8 cellular contexts compared by ENCODE assay signal in the genomic region with DNA sequence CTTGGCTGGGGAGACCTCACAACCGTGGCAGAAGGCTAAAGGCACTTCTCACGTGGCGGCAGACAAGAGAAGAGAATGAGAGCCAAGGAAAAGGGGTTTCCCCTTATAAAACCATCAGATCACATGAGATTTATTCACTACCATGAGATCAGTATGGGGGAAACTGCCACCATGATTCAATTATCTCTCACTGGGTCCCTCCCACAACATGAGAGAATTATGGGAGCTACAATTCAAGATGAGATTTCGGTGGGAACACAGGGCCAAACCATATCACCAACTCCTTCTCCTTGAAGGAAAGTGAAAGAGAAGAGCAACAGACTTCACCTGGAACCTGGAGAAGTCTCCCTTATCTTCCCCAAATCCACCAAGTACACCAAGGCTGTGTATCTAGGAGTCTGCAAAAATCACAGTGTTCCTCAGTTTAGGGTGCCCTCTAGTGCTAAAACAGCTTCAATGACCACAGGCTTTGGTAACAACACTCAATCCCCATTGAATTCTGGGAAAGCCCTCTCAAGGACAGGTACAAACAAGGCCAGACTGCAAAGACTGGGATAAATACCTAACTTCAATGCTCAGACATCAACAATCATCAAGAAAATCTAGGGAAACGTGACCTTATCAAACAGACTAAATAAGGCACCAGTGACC.
DNase-seq lines count a peak whose midpoint lies in the region; ATAC-seq and TF ChIP-seq lines count a peak whose summit lies in the region.

No MANE protein-coding gene starts in this region.

- H3K9ac ChIP-seq in neural progenitor cell = no peak overlapping the region

- no peak overlapping the region for H3K27ac ChIP-seq in neural progenitor cell

- H3K9me3 ChIP-seq in neural progenitor cell (ENCODE audit: low read depth) = peaks cover 3% of the 10 kb centered on the region

- H3K36me3 ChIP-seq in neural progenitor cell = no peaks in the 10 kb centered on the region

- no peak overlapping the region for H3K4me2 ChIP-seq in neural progenitor cell

- no peaks in the 10 kb centered on the region for H3K27me3 Mint-ChIP-seq in neural progenitor cell (ENCODE audit: insufficient read depth, low read depth)

- no peak overlapping the region for H3K4me3 Mint-ChIP-seq in neural progenitor cell

- H3K4me1 ChIP-seq in neural progenitor cell = no peaks in the 10 kb centered on the region

- H4K20me1 ChIP-seq in neural progenitor cell (ENCODE audit: low read depth) = no peaks in the 10 kb centered on the region

- H2AFZ ChIP-seq in neural progenitor cell (replicated peaks) = no peak overlapping the region

- H3K9me3 Mint-ChIP-seq in neural progenitor cell = peaks cover 5% of the 10 kb centered on the region

- no peaks in the 10 kb centered on the region for H3K4me1 Mint-ChIP-seq in neural progenitor cell

- H3F3A ChIP-seq in neural progenitor cell (ENCODE audit: low read depth) = no peaks in the 10 kb centered on the region

- no peaks in the 10 kb centered on the region for H3K27me3 ChIP-seq in neural progenitor cell

- no peak overlapping the region for H3K27ac Mint-ChIP-seq in neural progenitor cell

- DNase-seq in NB4 (ENCODE audit: low read depth) (peak; percentile 51), astrocyte of the hippocampus (ENCODE audit: low read depth, low spot score) (peak; percentile 5), neural progenitor cell (ENCODE audit: low spot score) (peak; percentile 45), MV-4-11 (lab: John Stamatoyannopoulos, UW) (no peak), GDM1 (lab: John Stamatoyannopoulos, UW) (no peak)
- no peak for DNase-seq in stimulated activated naive CD8-positive, alpha-beta T cell treated with anti-CD3 and anti-CD28 coated beads, Interleukin-15, Interleukin-2, amounts not matched to agents 100 U/mL and 50 U/mL, for 24 hours

- TF ChIP-seq CTCF in GM12875 (IDR thresholded peaks at IDR 0.05; ENCODE audit: borderline replicate concordance, insufficient read depth, low read depth, low read length) = peak; percentile 58
- TF ChIP-seq CTCF in NB4 (IDR thresholded peaks at IDR 0.05; ENCODE audit: low read depth, low read length) = peak; percentile 66
- peak; percentile 60 for TF ChIP-seq CTCF in neural progenitor cell (IDR thresholded peaks at IDR 0.05)

- no peaks in the 10 kb centered on the region for H3K36me3 Mint-ChIP-seq in neural progenitor cell

- no peaks in the 10 kb centered on the region for H3K79me2 ChIP-seq in neural progenitor cell (ENCODE audit: low read depth)

- TF ChIP-seq POLR2A in NB4 (IDR thresholded peaks at IDR 0.05; ENCODE audit: extremely low read depth, insufficient read length) = no peak

- ATAC-seq in stimulated activated naive CD8-positive, alpha-beta T cell treated with anti-CD3 and anti-CD28 coated beads, Interleukin-15, Interleukin-2, amounts not matched to agents 100 U/mL and 50 U/mL, for 24 hours = no peak
- no peak for ATAC-seq in GM21723 (IDR thresholded peaks at IDR 0.05; ENCODE audit: unreplicated experiment)

- H3K4me3 ChIP-seq in GM12875 (ENCODE audit: low read depth, low read length) (no peak overlapping the region), NB4 (ENCODE audit: low read depth, low read length) (no peak overlapping the region), neural progenitor cell (no peak overlapping the region)

Comparison
In these comparisons a context has a peak if more than half of its experiments do, and no peak if none do; other contexts are left out.
1. DNase-seq: peak in NB4 (single experiment), astrocyte of the hippocampus (single experiment) and neural progenitor cell (single experiment); none in MV-4-11 (single experiment), stimulated activated naive CD8-positive, alpha-beta T cell treated with anti-CD3 and anti-CD28 coated beads, Interleukin-15, Interleukin-2, amounts not matched to agents 100 U/mL and 50 U/mL, for 24 hours (single experiment) and GDM1 (single experiment).
2. Peak in every context shown above with its lines, with median percentiles within 50 percentile points of each other: CTCF ChIP-seq.